4 cellular contexts compared by ENCODE assay signal in genomic region chr11:10595840-10596239, GRCh38. TPM values are rescaled to one million over a fixed set of nuclear protein-coding genes. Genes with fewer than 3 reads are reported as not detected.
"Had no signal": no experiment of that assay in that cellular context is flagged by ENCODE, and none has a peak within 500 bp of the region (broad histone marks: within the 10 kb centered on the region; RNA-seq: fewer than 3 reads in every experiment).

No MANE protein-coding gene starts in this region.

RNA-seq across cellular contexts. Expression of gene LYVE1, which starts 27.4 kb away (rescaled TPM):
- total RNA-seq: naive thymus-derived CD8-positive, alpha-beta T cell; natural killer cell treated with Interleukin-12 subunit alpha and Interleukin-12 subunit beta and Interleukin-15 and Interleukin-18, amount 100 ng/mL, for 72 hours; osteoblast; progenitor cell of endocrine pancreas had no signal
- polyA plus RNA-seq: naive thymus-derived CD8-positive, alpha-beta T cell had no signal
